Comparison of ENCODE assay signal across 6 cellular contexts in the genomic region with DNA sequence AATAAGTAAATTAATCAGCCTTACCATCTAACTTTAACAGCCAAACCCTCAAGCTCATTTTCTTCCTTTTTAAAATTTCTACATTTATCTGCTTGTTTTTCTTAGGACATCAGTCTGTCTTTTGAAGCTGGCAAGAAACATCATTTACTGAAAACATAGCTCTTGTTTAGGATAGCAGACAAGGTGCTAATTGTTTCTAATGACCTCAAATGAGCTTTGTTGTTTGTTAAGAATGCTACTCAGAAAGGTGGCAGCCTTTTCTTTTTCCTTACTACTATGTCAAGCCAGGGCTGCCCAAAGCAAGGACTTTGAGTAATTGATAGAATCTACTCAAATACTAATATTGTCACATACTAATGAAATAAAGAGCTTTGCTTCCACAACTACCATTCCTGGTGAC.
"Had no signal": no experiment of that assay in that cellular context is flagged by ENCODE, and none has a peak within 500 bp of the region (broad histone marks: within the 10 kb centered on the region; RNA-seq: fewer than 3 reads in every experiment).

No MANE protein-coding gene starts in this region.

- H3K9me3 Mint-ChIP-seq: GM23338, H9 had no signal

- DNase-seq: H9, HCEC 1CT, IMR-90, KG1 had no signal

- H3K4me1 Mint-ChIP-seq: H9 had no signal

- H3K4me2 ChIP-seq: GM23338 had no signal

- H3K27ac Mint-ChIP-seq: GM23338, H9 had no signal

- H3K4me3 Mint-ChIP-seq: GM23338, H9 had no signal

- H3K4me3 ChIP-seq: GM23338, K562 had no signal

- ATAC-seq: GM23338, K562 had no signal
